Comparison of ENCODE assay signal across 34 cellular contexts in genomic region chr12:120353556-120354317, GRCh38. TPM values are rescaled to one million over a fixed set of nuclear protein-coding genes. Genes with fewer than 3 reads are reported as not detected.
"Had no signal": no experiment of that assay in that cellular context is flagged by ENCODE, and none has a peak within 500 bp of the region (broad histone marks: within the 10 kb centered on the region; RNA-seq: fewer than 3 reads in every experiment).

No MANE protein-coding gene starts in this region.

- H3K9me3 ChIP-seq: colonic mucosa, esophagus squamous epithelium, heart right ventricle, left lung, prostate gland, right atrium auricular region, sigmoid colon, testis, tibial artery, upper lobe of left lung had no signal

- DNase-seq: colonic mucosa; effector CD8-positive, alpha-beta T cell; erythroblast; esophagus squamous epithelium; foreskin melanocyte; glutamatergic neuron; heart right ventricle; hippocampal formation; left cardiac atrium; left lung; mesendoderm; midbrain; naive thymus-derived CD4-positive, alpha-beta T cell; sigmoid colon; stimulated activated CD4-positive, alpha-beta T cell treated with anti-CD3 and anti-CD28 coated beads, Interleukin-2, amount 100 ng/mL, for 24 hours; stimulated activated CD4-positive, alpha-beta T cell treated with anti-CD3 and anti-CD28 coated beads, Interleukin-4, amount 100 ng/mL, for 24 hours; stimulated activated naive CD8-positive, alpha-beta T cell treated with anti-CD3 and anti-CD28 coated beads, Interleukin-15, Interleukin-2, amounts not matched to agents 100 U/mL and 50 U/mL, for 24 hours; substantia nigra; testis; tibial artery; upper lobe of left lung had no signal

- H3K27ac ChIP-seq: colonic mucosa, esophagus squamous epithelium, heart right ventricle, left lung, parathyroid adenoma, prostate gland, right atrium auricular region, sigmoid colon, testis, tibial artery, upper lobe of left lung had no signal

- H3K4me3 ChIP-seq: colonic mucosa, esophagus squamous epithelium, heart right ventricle, left lung, prostate gland, right atrium auricular region, sigmoid colon, testis, tibial artery, upper lobe of left lung had no signal

- H3K79me2 ChIP-seq: parathyroid adenoma had no signal

- H2AFZ ChIP-seq: parathyroid adenoma had no signal

- H3K9ac ChIP-seq: parathyroid adenoma had no signal

- H3K9me3 Mint-ChIP-seq: dendritic cell treated with granulocyte-macrophage colony-stimulating factor and Interleukin-4, amounts not matched to agents 40 ng/mL and 50 ng/mL, for 4 days; stimulated activated effector memory CD8-positive, alpha-beta T cell treated with anti-CD3 and anti-CD28 coated beads, Interleukin-12 subunit alpha, Interleukin-12 subunit beta, amount 100 ng/mL, for 72 hours had no signal

- H3K36me3 ChIP-seq: colonic mucosa, esophagus squamous epithelium, left lung, prostate gland, right atrium auricular region, sigmoid colon, tibial artery, upper lobe of left lung had no signal

- H3K36me3 Mint-ChIP-seq: naive thymus-derived CD4-positive, alpha-beta T cell; stimulated activated effector memory CD8-positive, alpha-beta T cell treated with anti-CD3 and anti-CD28 coated beads, Interleukin-12 subunit alpha, Interleukin-12 subunit beta, amount 100 ng/mL, for 72 hours had no signal

- FAIRE-seq: islet of Langerhans, urothelium cell line had no signal

- ATAC-seq: heart right ventricle; left cardiac atrium; left lung; naive thymus-derived CD4-positive, alpha-beta T cell; stimulated activated effector memory CD8-positive, alpha-beta T cell treated with anti-CD3 and anti-CD28 coated beads, Interleukin-12 subunit alpha, Interleukin-12 subunit beta, amount 100 ng/mL, for 72 hours; stimulated activated naive CD8-positive, alpha-beta T cell treated with anti-CD3 and anti-CD28 coated beads, Interleukin-15, Interleukin-2, amounts not matched to agents 100 U/mL and 50 U/mL, for 24 hours had no signal

- H3K27ac Mint-ChIP-seq: dendritic cell treated with granulocyte-macrophage colony-stimulating factor and Interleukin-4, amounts not matched to agents 40 ng/mL and 50 ng/mL, for 4 days; naive thymus-derived CD4-positive, alpha-beta T cell; stimulated activated effector memory CD8-positive, alpha-beta T cell treated with anti-CD3 and anti-CD28 coated beads, Interleukin-12 subunit alpha, Interleukin-12 subunit beta, amount 100 ng/mL, for 72 hours had no signal

- H3K27me3 ChIP-seq: colonic mucosa, esophagus squamous epithelium, heart right ventricle, right atrium auricular region, sigmoid colon, testis, upper lobe of left lung had no signal

- H3K4me3 Mint-ChIP-seq: dendritic cell treated with granulocyte-macrophage colony-stimulating factor and Interleukin-4, amounts not matched to agents 40 ng/mL and 50 ng/mL, for 4 days; naive thymus-derived CD4-positive, alpha-beta T cell; stimulated activated effector memory CD8-positive, alpha-beta T cell treated with anti-CD3 and anti-CD28 coated beads, Interleukin-12 subunit alpha, Interleukin-12 subunit beta, amount 100 ng/mL, for 72 hours had no signal

- H3K4me1 ChIP-seq: colonic mucosa, left lung, parathyroid adenoma, prostate gland, right atrium auricular region had no signal

RNA-seq across cellular contexts. Expression of gene MSI1, which starts 15.2 kb away (rescaled TPM):
- total RNA-seq: lung microvascular endothelial cell; naive thymus-derived CD4-positive, alpha-beta T cell had no signal
- polyA plus RNA-seq: naive thymus-derived CD4-positive, alpha-beta T cell had no signal

RNA-seq across cellular contexts. Expression of gene PLA2G1B, which starts 26.2 kb away (rescaled TPM):
- total RNA-seq: esophagus squamous epithelium, kidney epithelial cell, left cardiac atrium, lower leg skin, lung microvascular endothelial cell, osteoblast, prostate gland, right atrium auricular region, sigmoid colon, skeletal muscle tissue had no signal
- polyA plus RNA-seq: neural cell had no signal
